Comparison of ENCODE assay signal across 20 cellular contexts in genomic region chr19:39074205-39074692, GRCh38. TPM values are rescaled to one million over a fixed set of nuclear protein-coding genes. Genes with fewer than 3 reads are reported as not detected.
DNase-seq lines count a peak whose midpoint lies in the region; ATAC-seq, FAIRE-seq and TF ChIP-seq lines count a peak whose summit lies in the region.
"Had no signal": no experiment of that assay in that cellular context is flagged by ENCODE, and none has a peak within 500 bp of the region (broad histone marks: within the 10 kb centered on the region; RNA-seq: fewer than 3 reads in every experiment).

No MANE protein-coding gene starts in this region.

- in situ Hi-C loops in K562 (cut with MboI) (no loop called here), GM13976 (cut with MboI; ENCODE audit: low sequenced_read_pairs, unreplicated experiment) (no loop called here)

- H3K9me3 Mint-ChIP-seq in MCF 10A (ENCODE audit: unreplicated experiment), result peaks cover 2% of the 10 kb centered on the region
- no peaks in the 10 kb centered on the region for H3K9me3 Mint-ChIP-seq in stimulated activated naive B cell treated with anti-CD40 and anti-IgM and Interleukin-4, amounts not matched to agents 10 μg/mL and 1 μg/mL and 100 μg/mL, for 72 hours
- H3K9me3 Mint-ChIP-seq: nephron had no signal

- TF ChIP-seq CTCF in MCF 10A (IDR thresholded peaks at IDR 0.05; ENCODE audit: unreplicated experiment), result no peak
- TF ChIP-seq CTCF in breast epithelium (IDR thresholded peaks at IDR 0.05), result no peak
- TF ChIP-seq CTCF in RWPE2 (IDR thresholded peaks at IDR 0.05; ENCODE audit: poor library complexity, severe bottlenecking), result no peak
- TF ChIP-seq CTCF in K562 (IDR thresholded peaks at IDR 0.05 in 2 of 3, conservative IDR thresholded peaks at IDR 0.05 in 1 of 3; ENCODE audit: insufficient read depth in 2 of 3, low read depth in 1 of 3, low read length in 3 of 3), result no peak
- TF ChIP-seq CTCF in GM13976 (IDR thresholded peaks at IDR 0.05; ENCODE audit: borderline replicate concordance, control extremely low read depth, extremely low read depth, insufficient read depth, missing control alignments), result no peak

- peak overlapping the region; percentile 50 for H3K4me3 Mint-ChIP-seq in MCF 10A (ENCODE audit: unreplicated experiment)
- H3K4me3 Mint-ChIP-seq in stimulated activated naive B cell treated with anti-CD40 and anti-IgM and Interleukin-4, amounts not matched to agents 10 μg/mL and 1 μg/mL and 100 μg/mL, for 72 hours, result no peak overlapping the region
- H3K4me3 Mint-ChIP-seq: nephron had no signal

- 0% methylated on average over 3 of the region's 3 CpGs for WGBS in K562 (ENCODE audit: insufficient coverage, low coverage, missing lambda C conversion rate)

- FAIRE-seq in K562 (lab: Jason Lieb, UNC), result no peak
- FAIRE-seq: GM12878 had no signal

- no peak for TF ChIP-seq EP300 in K562 (IDR thresholded peaks at IDR 0.05; ENCODE audit: low read length)

- H3K27me3 ChIP-seq in breast epithelium (peaks cover 0 to 4% of the 10 kb centered on the region in 2 donors), RWPE2 (ENCODE audit: insufficient read depth, poor library complexity, severe bottlenecking) (no peaks in the 10 kb centered on the region), K562 (ENCODE audit: control insufficient read depth in 2 of 2, insufficient read depth in 2 of 2, low read length in 2 of 2) (peaks cover 9 to 31% of the 10 kb centered on the region in 2 experiments; a peak in 4 of 5 replicates)

- peaks cover 17% of the 10 kb centered on the region for H3K4me1 Mint-ChIP-seq in MCF 10A (ENCODE audit: insufficient read depth, unreplicated experiment)
- peaks cover 5 to 7% of the 10 kb centered on the region in 2 donors for H3K4me1 Mint-ChIP-seq in stimulated activated naive B cell treated with anti-CD40 and anti-IgM and Interleukin-4, amounts not matched to agents 10 μg/mL and 1 μg/mL and 100 μg/mL, for 72 hours
- H3K4me1 Mint-ChIP-seq: nephron had no signal

- no peak overlapping the region for H3K4me2 ChIP-seq in K562 (ENCODE audit: insufficient read depth, low read length)

- H3K27me3 Mint-ChIP-seq in MCF 10A (ENCODE audit: insufficient read depth, unreplicated experiment), result no peaks in the 10 kb centered on the region
- peaks cover 27 to 41% of the 10 kb centered on the region in 2 donors for H3K27me3 Mint-ChIP-seq in stimulated activated naive B cell treated with anti-CD40 and anti-IgM and Interleukin-4, amounts not matched to agents 10 μg/mL and 1 μg/mL and 100 μg/mL, for 72 hours

- intact Hi-C loops in MCF 10A (cut with micrococcal nuclease) (no loop called here), breast epithelium (cut with DNase I; ENCODE audit: low total_unique reads) (no loop called here), K562 (cut with micrococcal nuclease) (no loop called here)

- TF ChIP-seq RAD21 in K562 (CRISPR knock-in tag; conservative IDR thresholded peaks at IDR 0.05 in 1 of 2, IDR thresholded peaks at IDR 0.05 in 1 of 2), result no peak

- no peak overlapping the region for H3K4me3 ChIP-seq in breast epithelium
- H3K4me3 ChIP-seq in RWPE2 (ENCODE audit: severe bottlenecking), result no peak overlapping the region
- no peak overlapping the region for H3K4me3 ChIP-seq in K562
- H3K4me3 ChIP-seq: GM12878, heart left ventricle, lung, skin epidermis had no signal

- DNase-seq in MCF 10A (ENCODE audit: unreplicated experiment) (no peak), breast epithelium (ENCODE audit: low spot score in 2 of 2) (no peak), RWPE2 (ENCODE audit: low spot score) (no peak), K562 (ENCODE audit: extremely low read depth in 1 of 4, low spot score in 3 of 4) (no peak), NCI-H1048 (lab: John Stamatoyannopoulos, UW) (no peak), mucosa of gallbladder (ENCODE audit: low spot score) (no peak), GM13976 (ENCODE audit: low spot score) (no peak)
- no peak for DNase-seq in stimulated activated naive B cell treated with anti-CD40 and anti-IgM and Interleukin-4, amounts not matched to agents 10 μg/mL and 1 μg/mL and 100 μg/mL, for 72 hours
- DNase-seq: aorta, heart left ventricle, NCI-H1436, NCI-H82 had no signal

- TF ChIP-seq POLR2A in breast epithelium (IDR thresholded peaks at IDR 0.05) (no peak), K562 (conservative IDR thresholded peaks at IDR 0.05) (no peak)

- H4K20me1 ChIP-seq in K562 (replicated peaks; ENCODE audit: control insufficient read depth, insufficient read depth, low read length), result no peaks in the 10 kb centered on the region

- no peak overlapping the region for H3K27ac ChIP-seq in breast epithelium
- peak overlapping the region; percentile 75 for H3K27ac ChIP-seq in RWPE2 (ENCODE audit: poor library complexity, severe bottlenecking)
- H3K27ac ChIP-seq in K562 (ENCODE audit: extremely low read depth, low read depth, low read length), result no peak overlapping the region
- H3K27ac ChIP-seq: heart left ventricle, VCaP had no signal

- H3K36me3 Mint-ChIP-seq in MCF 10A (ENCODE audit: insufficient read depth, unreplicated experiment), result no peaks in the 10 kb centered on the region
- H3K36me3 Mint-ChIP-seq in stimulated activated naive B cell treated with anti-CD40 and anti-IgM and Interleukin-4, amounts not matched to agents 10 μg/mL and 1 μg/mL and 100 μg/mL, for 72 hours, result no peaks in the 10 kb centered on the region

- BruUV-seq in MCF 10A (replicated peaks; lab: Mats Ljungman, UMichigan) (no TSS peak), K562 (replicated peaks; lab: Mats Ljungman, UMichigan) (no TSS peak)

- no peak overlapping the region for H3K9ac ChIP-seq in K562 (ENCODE audit: insufficient read depth in 1 of 2, low read depth in 2 of 2, low read length in 2 of 2)

- no peaks in the 10 kb centered on the region for H3K79me2 ChIP-seq in K562 (ENCODE audit: control insufficient read depth, insufficient read depth, low read length)

- POLR2A ChIA-PET in MCF 10A (lab: Yijun Ruan, JAX), result interaction anchor here (0.6 to 1.3 kb wide), 3 partner anchors 8 to 361 kb away, joined by 3 to 5 read pairs (median 4); no protein-coding TSS in a partner anchor
- POLR2A ChIA-PET in K562 (lab: Yijun Ruan, JAX), result interaction anchor here (0.6 to 1.1 kb wide), 3 partner anchors 8 to 371 kb away, joined by 3 read pairs; partner anchors contain the start of gene SUPT5H

- CTCF ChIA-PET in MCF 10A (lab: Yijun Ruan, JAX), result interaction anchor here (0.6 kb wide), 1 partner anchor 35 kb away, joined by 3 read pairs; no protein-coding TSS in a partner anchor
- CTCF ChIA-PET in K562 (lab: Yijun Ruan, JAX; ENCODE audit: low intra/inter-chr PET ratio), result no interaction called here

- peak overlapping the region; percentile 78 for H3K27ac Mint-ChIP-seq in MCF 10A (ENCODE audit: low read depth, unreplicated experiment)
- H3K27ac Mint-ChIP-seq in stimulated activated naive B cell treated with anti-CD40 and anti-IgM and Interleukin-4, amounts not matched to agents 10 μg/mL and 1 μg/mL and 100 μg/mL, for 72 hours, result peak overlapping the region; percentile 26
- H3K27ac Mint-ChIP-seq: nephron had no signal

- no peak overlapping the region for H2AFZ ChIP-seq in K562 (ENCODE audit: low read depth, low read length)

- H3K9me3 ChIP-seq in breast epithelium (no peaks in the 10 kb centered on the region), RWPE2 (ENCODE audit: severe bottlenecking) (no peaks in the 10 kb centered on the region), K562 (replicated peaks; ENCODE audit: control insufficient read depth, insufficient read depth, low read depth, low read length) (no peaks in the 10 kb centered on the region)
- H3K9me3 ChIP-seq: heart left ventricle had no signal

- H3K36me3 ChIP-seq in breast epithelium (no peaks in the 10 kb centered on the region), RWPE2 (ENCODE audit: low read depth) (peaks cover 8% of the 10 kb centered on the region), K562 (ENCODE audit: control insufficient read depth, insufficient read depth, low read length) (no peaks in the 10 kb centered on the region)
- H3K36me3 ChIP-seq: heart left ventricle had no signal

- H3K9me1 ChIP-seq in K562 (ENCODE audit: control insufficient read depth, insufficient read depth, low read length), result no peaks in the 10 kb centered on the region

- H3K4me1 ChIP-seq in breast epithelium (no peaks in the 10 kb centered on the region), RWPE2 (ENCODE audit: insufficient read depth, poor library complexity, severe bottlenecking) (peaks cover 18% of the 10 kb centered on the region), K562 (replicated peaks in 1 of 2; ENCODE audit: control insufficient read depth in 2 of 2, insufficient read depth in 2 of 2, low read length in 2 of 2) (no peaks in the 10 kb centered on the region; a peak in 1 of 5 replicates)

- ATAC-seq in RWPE2 (ENCODE audit: low read depth), result no peak
- no peak for ATAC-seq in K562
- ATAC-seq in stimulated activated naive B cell treated with anti-CD40 and anti-IgM and Interleukin-4, amounts not matched to agents 10 μg/mL and 1 μg/mL and 100 μg/mL, for 72 hours (replicated peaks), result no peak

RNA-seq across cellular contexts. Expression of gene ACP7, which starts 9.9 kb away (rescaled TPM):
- total RNA-seq in MCF 10A (2022) (not detected in 2 replicates), breast epithelium (not detected), K562 (2014; rRNA removed) (not detected in 2 replicates), K562 (2014; rRNA removed; fragmentation: Illumina TruSeq; extraction: Trizol) (not detected in 2 replicates), K562 (2015; rRNA removed; fragmentation: Illumina TruSeq; extraction: Trizol) (not detected in 2 replicates), K562 (2021) (not detected in 2 replicates), mucosa of gallbladder (7.3 TPM)
- not detected in 2 replicates for total RNA-seq in K562 (2011; cell fraction: chromatin; rRNA removed; ENCODE audit: low replicate concordance)
- total RNA-seq in K562 (2011; cell fraction: nucleolus; rRNA removed), result not detected in 2 replicates
- total RNA-seq in K562 (2011; cell fraction: nucleoplasm; rRNA removed), result not detected in 2 replicates
- polyA plus RNA-seq in K562 (2011; rRNA removed) (not detected in 2 replicates), K562 (2014; fragmentation: Illumina TruSeq; extraction: Trizol) (not detected in 2 replicates), K562 (2014; fragmentation: Nextera tagmentation; extraction: Ambion mirVana) (not detected), K562 (2014; rRNA removed) (not detected in 2 replicates)
- not detected in 2 replicates for polyA plus RNA-seq in K562 (2011; cell fraction: cytosol; rRNA removed)
- not detected in 2 replicates for polyA plus RNA-seq in K562 (2011; cell fraction: nucleus; rRNA removed)
- polyA plus RNA-seq in K562 (2012), result not detected in 2 replicates
- not detected in 2 replicates for polyA minus RNA-seq in K562 (2011; rRNA and poly(A)+ RNA removed)
- polyA minus RNA-seq in K562 (2011; cell fraction: cytosol; rRNA and poly(A)+ RNA removed), result not detected in 2 replicates
- not detected in 2 replicates for polyA minus RNA-seq in K562 (2011; cell fraction: nucleus; rRNA and poly(A)+ RNA removed)
- total RNA-seq: activated CD8-positive, alpha-beta memory T cell treated with anti-CD3 and anti-CD28 coated beads for 36 hours; aorta; cerebellum; fibroblast of lung; GM12878; heart left ventricle; lung had no signal
- polyA plus RNA-seq: aorta, fibroblast of lung, GM12878, heart left ventricle had no signal

RNA-seq across cellular contexts. Expression of gene FBXO27, which starts 41.9 kb away (rescaled TPM):
- 0.28 TPM in 1 of 2 replicates, not detected in the other for total RNA-seq in MCF 10A (2022)
- total RNA-seq in breast epithelium, result 1 to 10 TPM; 2.6 to 7.2 (median 5.1) TPM
- total RNA-seq in K562 (2011; cell fraction: chromatin; rRNA removed; ENCODE audit: low replicate concordance), result 2.8 and 7.1 TPM in 2 replicates
- 5.2 and 5.3 TPM in 2 replicates for total RNA-seq in K562 (2011; cell fraction: nucleolus; rRNA removed)
- 1.9 and 6.1 TPM in 2 replicates for total RNA-seq in K562 (2011; cell fraction: nucleoplasm; rRNA removed)
- 3.7 and 9.0 TPM in 2 replicates for total RNA-seq in K562 (2014; rRNA removed)
- 3.9 and 5.9 TPM in 2 replicates for total RNA-seq in K562 (2014; rRNA removed; fragmentation: Illumina TruSeq; extraction: Trizol)
- total RNA-seq in K562 (2015; rRNA removed; fragmentation: Illumina TruSeq; extraction: Trizol), result 5.0 and 5.6 TPM in 2 replicates
- total RNA-seq in K562 (2021), result 8.0 and 8.9 TPM in 2 replicates
- 6.3 and 12.6 TPM in 2 replicates for polyA plus RNA-seq in K562 (2011; rRNA removed)
- polyA plus RNA-seq in K562 (2011; cell fraction: cytosol; rRNA removed), result 16.7 and 23.5 TPM in 2 replicates
- 5.5 and 8.1 TPM in 2 replicates for polyA plus RNA-seq in K562 (2011; cell fraction: nucleus; rRNA removed)
- polyA plus RNA-seq in K562 (2012), result 3.7 and 6.1 TPM in 2 replicates
- 5.8 and 11.0 TPM in 2 replicates for polyA plus RNA-seq in K562 (2014; fragmentation: Illumina TruSeq; extraction: Trizol)
- polyA plus RNA-seq in K562 (2014; fragmentation: Nextera tagmentation; extraction: Ambion mirVana), result 1 to 10 TPM; 1.8 to 2.6 TPM
- polyA plus RNA-seq in K562 (2014; rRNA removed), result 6.3 and 7.9 TPM in 2 replicates
- 7.2 and 12.8 TPM in 2 replicates for polyA minus RNA-seq in K562 (2011; rRNA and poly(A)+ RNA removed)
- 5.6 and 7.3 TPM in 2 replicates for polyA minus RNA-seq in K562 (2011; cell fraction: cytosol; rRNA and poly(A)+ RNA removed)
- 2.0 and 2.2 TPM in 2 replicates for polyA minus RNA-seq in K562 (2011; cell fraction: nucleus; rRNA and poly(A)+ RNA removed)
- 28.1 TPM for total RNA-seq in mucosa of gallbladder

RNA-seq across cellular contexts. Expression of gene PAK4, which starts 51.3 kb away (rescaled TPM):
- 28.4 and 29.5 TPM in 2 replicates for total RNA-seq in MCF 10A (2022)
- total RNA-seq in breast epithelium, result 10 to 100 TPM in 2 of 3 donors, 1 to 10 TPM in 1; 3.5 to 12.0 (median 10.2) TPM
- 16.9 and 47.2 TPM in 2 replicates for total RNA-seq in K562 (2011; cell fraction: chromatin; rRNA removed; ENCODE audit: low replicate concordance)
- 23.7 and 25.8 TPM in 2 replicates for total RNA-seq in K562 (2011; cell fraction: nucleolus; rRNA removed)
- total RNA-seq in K562 (2011; cell fraction: nucleoplasm; rRNA removed), result 17.7 and 19.4 TPM in 2 replicates
- 5.8 and 9.2 TPM in 2 replicates for total RNA-seq in K562 (2014; rRNA removed)
- total RNA-seq in K562 (2014; rRNA removed; fragmentation: Illumina TruSeq; extraction: Trizol), result 1.6 and 2.6 TPM in 2 replicates
- total RNA-seq in K562 (2015; rRNA removed; fragmentation: Illumina TruSeq; extraction: Trizol), result 5.4 and 6.3 TPM in 2 replicates
- 33.1 and 33.5 TPM in 2 replicates for total RNA-seq in K562 (2021)
- polyA plus RNA-seq in K562 (2011; rRNA removed), result 6.0 and 12.1 TPM in 2 replicates
- polyA plus RNA-seq in K562 (2011; cell fraction: cytosol; rRNA removed), result 12.2 and 23.6 TPM in 2 replicates
- polyA plus RNA-seq in K562 (2011; cell fraction: nucleus; rRNA removed), result 16.7 and 23.1 TPM in 2 replicates
- 25.3 and 28.8 TPM in 2 replicates for polyA plus RNA-seq in K562 (2012)
- polyA plus RNA-seq in K562 (2014; fragmentation: Illumina TruSeq; extraction: Trizol), result 10.6 and 22.2 TPM in 2 replicates
- under 1 TPM; 0.21 to 0.46 TPM for polyA plus RNA-seq in K562 (2014; fragmentation: Nextera tagmentation; extraction: Ambion mirVana)
- 11.5 and 14.4 TPM in 2 replicates for polyA plus RNA-seq in K562 (2014; rRNA removed)
- 4.8 and 6.7 TPM in 2 replicates for polyA minus RNA-seq in K562 (2011; rRNA and poly(A)+ RNA removed)
- polyA minus RNA-seq in K562 (2011; cell fraction: cytosol; rRNA and poly(A)+ RNA removed), result 13.6 and 24.9 TPM in 2 replicates
- polyA minus RNA-seq in K562 (2011; cell fraction: nucleus; rRNA and poly(A)+ RNA removed), result 6.2 and 7.1 TPM in 2 replicates
- 89.3 TPM for total RNA-seq in mucosa of gallbladder
